ENCODE assay signal across 3 cellular contexts in the genomic region with DNA sequence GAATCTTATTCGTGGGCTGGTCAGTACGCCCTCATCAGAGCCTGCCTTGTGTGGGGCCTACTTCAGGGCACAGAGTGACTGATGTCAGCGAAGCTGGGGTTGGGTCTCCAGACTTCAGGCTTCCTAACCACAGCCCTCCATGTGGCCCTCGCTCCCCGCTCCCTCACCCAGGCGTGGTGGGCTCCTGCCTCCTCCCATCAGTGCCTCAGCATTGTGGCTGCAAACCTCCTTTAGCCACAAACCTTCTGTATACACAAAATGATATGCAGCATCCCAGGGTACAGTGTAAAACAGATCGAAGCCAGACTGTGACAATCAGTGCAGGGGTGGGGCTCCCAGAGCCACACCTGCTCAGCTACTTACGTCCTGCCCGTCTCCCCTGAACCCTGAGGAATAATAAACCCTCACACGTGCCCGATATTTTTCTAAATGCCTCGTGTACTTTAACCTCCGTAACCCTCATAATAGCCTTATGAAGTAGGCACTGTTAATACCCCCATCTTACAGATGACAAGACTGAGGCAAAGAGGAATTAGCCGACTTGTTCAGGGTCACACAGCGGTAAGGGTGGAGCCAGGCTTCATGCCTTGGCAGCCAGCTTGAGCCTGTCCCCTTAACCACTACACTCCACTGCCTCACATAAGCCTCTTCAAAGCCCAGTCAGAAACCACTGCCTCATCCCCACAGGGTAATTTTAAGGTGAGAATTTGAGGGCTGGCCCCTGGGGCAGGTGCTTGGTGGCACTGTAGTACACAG.
TF ChIP-seq lines count a peak whose summit lies in the region.

No MANE protein-coding gene starts in this region.

TF ChIP-seq in H1, 55 proteins besides CTCF, POLR2A, EP300 and RAD21:
- TF ChIP-seq HDAC6 (IDR thresholded peaks at IDR 0.05; ENCODE audit: low read depth, low read length) (no peak), BCL11A (IDR thresholded peaks at IDR 0.05; ENCODE audit: low read depth in 2 of 2, low read length in 2 of 2) (no peak), FOSL1 (IDR thresholded peaks at IDR 0.05; ENCODE audit: insufficient read depth, low read depth, low read length) (no peak), NRF1 (IDR thresholded peaks at IDR 0.05; ENCODE audit: low read depth, low read length) (no peak), JUND (IDR thresholded peaks at IDR 0.05; ENCODE audit: low read length) (no peak), MAFK (IDR thresholded peaks at IDR 0.05; ENCODE audit: low read depth, low read length) (no peak), TEAD4 (IDR thresholded peaks at IDR 0.05; ENCODE audit: low read depth, low read length) (no peak), CREB1 (IDR thresholded peaks at IDR 0.05) (no peak), SUZ12 (IDR thresholded peaks at IDR 0.05; ENCODE audit: low read length) (no peak), CBX8 (IDR thresholded peaks at IDR 0.05; ENCODE audit: borderline replicate concordance, low read depth, low read length) (no peak), TAF1 (IDR thresholded peaks at IDR 0.05; ENCODE audit: low read depth, low read length) (no peak)
- TF ChIP-seq, protein P1, sequence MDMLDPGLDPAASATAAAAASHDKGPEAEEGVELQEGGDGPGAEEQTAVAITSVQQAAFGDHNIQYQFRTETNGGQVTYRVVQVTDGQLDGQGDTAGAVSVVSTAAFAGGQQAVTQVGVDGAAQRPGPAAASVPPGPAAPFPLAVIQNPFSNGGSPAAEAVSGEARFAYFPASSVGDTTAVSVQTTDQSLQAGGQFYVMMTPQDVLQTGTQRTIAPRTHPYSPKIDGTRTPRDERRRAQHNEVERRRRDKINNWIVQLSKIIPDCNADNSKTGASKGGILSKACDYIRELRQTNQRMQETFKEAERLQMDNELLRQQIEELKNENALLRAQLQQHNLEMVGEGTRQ (IDR thresholded peaks at IDR 0.05; ENCODE audit: low read length): no peak
- TF ChIP-seq, protein P2, sequence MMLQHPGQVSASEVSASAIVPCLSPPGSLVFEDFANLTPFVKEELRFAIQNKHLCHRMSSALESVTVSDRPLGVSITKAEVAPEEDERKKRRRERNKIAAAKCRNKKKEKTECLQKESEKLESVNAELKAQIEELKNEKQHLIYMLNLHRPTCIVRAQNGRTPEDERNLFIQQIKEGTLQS (IDR thresholded peaks at IDR 0.05; ENCODE audit: insufficient read depth, low read depth, low read length): no peak

TF ChIP-seq in WTC11, 78 proteins besides CTCF, POLR2A, EP300 and RAD21:
- TF ChIP-seq ZNF138 (CRISPR knock-in tag; conservative IDR thresholded peaks at IDR 0.05) (no peak), CREM (CRISPR knock-in tag; IDR thresholded peaks at IDR 0.05) (no peak), ZNF219 (CRISPR knock-in tag; IDR thresholded peaks at IDR 0.05; ENCODE audit: borderline replicate concordance) (no peak), ZBTB21 (CRISPR knock-in tag; IDR thresholded peaks at IDR 0.05; ENCODE audit: borderline replicate concordance) (no peak), SMAD4 (CRISPR knock-in tag; IDR thresholded peaks at IDR 0.05) (no peak), FOXP1 (CRISPR knock-in tag; IDR thresholded peaks at IDR 0.05; ENCODE audit: borderline replicate concordance) (no peak), ZNF232 (CRISPR knock-in tag; IDR thresholded peaks at IDR 0.05) (no peak), ESRRA (CRISPR knock-in tag; IDR thresholded peaks at IDR 0.05; ENCODE audit: borderline replicate concordance) (no peak), KAT7 (CRISPR knock-in tag; IDR thresholded peaks at IDR 0.05; ENCODE audit: borderline replicate concordance) (no peak), ZNF317 (CRISPR knock-in tag; IDR thresholded peaks at IDR 0.05; ENCODE audit: borderline replicate concordance, low read depth) (no peak)
- TF ChIP-seq, protein P3, sequence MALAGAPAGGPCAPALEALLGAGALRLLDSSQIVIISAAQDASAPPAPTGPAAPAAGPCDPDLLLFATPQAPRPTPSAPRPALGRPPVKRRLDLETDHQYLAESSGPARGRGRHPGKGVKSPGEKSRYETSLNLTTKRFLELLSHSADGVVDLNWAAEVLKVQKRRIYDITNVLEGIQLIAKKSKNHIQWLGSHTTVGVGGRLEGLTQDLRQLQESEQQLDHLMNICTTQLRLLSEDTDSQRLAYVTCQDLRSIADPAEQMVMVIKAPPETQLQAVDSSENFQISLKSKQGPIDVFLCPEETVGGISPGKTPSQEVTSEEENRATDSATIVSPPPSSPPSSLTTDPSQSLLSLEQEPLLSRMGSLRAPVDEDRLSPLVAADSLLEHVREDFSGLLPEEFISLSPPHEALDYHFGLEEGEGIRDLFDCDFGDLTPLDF (CRISPR knock-in tag; IDR thresholded peaks at IDR 0.05): no peak
- TF ChIP-seq, protein P4, sequence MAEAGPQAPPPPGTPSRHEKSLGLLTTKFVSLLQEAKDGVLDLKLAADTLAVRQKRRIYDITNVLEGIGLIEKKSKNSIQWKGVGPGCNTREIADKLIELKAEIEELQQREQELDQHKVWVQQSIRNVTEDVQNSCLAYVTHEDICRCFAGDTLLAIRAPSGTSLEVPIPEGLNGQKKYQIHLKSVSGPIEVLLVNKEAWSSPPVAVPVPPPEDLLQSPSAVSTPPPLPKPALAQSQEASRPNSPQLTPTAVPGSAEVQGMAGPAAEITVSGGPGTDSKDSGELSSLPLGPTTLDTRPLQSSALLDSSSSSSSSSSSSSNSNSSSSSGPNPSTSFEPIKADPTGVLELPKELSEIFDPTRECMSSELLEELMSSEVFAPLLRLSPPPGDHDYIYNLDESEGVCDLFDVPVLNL (CRISPR knock-in tag; IDR thresholded peaks at IDR 0.05; ENCODE audit: borderline replicate concordance, low read depth): no peak

TF ChIP-seq in HEK293T, 16 proteins besides CTCF, POLR2A, EP300 and RAD21:
- TF ChIP-seq ZNF384 (IDR thresholded peaks at IDR 0.05): no peak
